Comparison of ENCODE assay signal across 32 cellular contexts in the genomic region with DNA sequence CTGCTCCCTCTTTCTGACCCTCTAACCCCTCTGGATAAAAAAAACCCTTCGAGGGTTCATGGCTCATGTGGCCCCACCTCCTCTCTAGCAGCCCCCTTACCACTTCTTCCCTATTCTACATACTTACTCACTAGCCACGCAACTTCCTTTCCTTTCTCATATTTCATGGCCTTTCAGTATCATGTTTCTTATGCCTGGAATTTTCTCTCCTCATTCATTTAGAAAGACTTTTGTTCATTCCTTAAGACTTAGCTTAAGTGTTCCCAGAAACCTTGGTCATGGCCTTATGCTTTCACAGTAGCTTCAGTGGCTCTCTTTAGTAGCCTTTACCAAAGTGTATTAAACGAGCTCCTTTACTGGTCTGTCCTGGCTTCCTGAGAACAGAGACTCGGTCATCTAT. TPM values are rescaled to one million over a fixed set of nuclear protein-coding genes. Genes with fewer than 3 reads are reported as not detected.
DNase-seq lines count a peak whose midpoint lies in the region; ATAC-seq and TF ChIP-seq lines count a peak whose summit lies in the region.
"Had no signal": no experiment of that assay in that cellular context is flagged by ENCODE, and none has a peak within 500 bp of the region (broad histone marks: within the 10 kb centered on the region; RNA-seq: fewer than 3 reads in every experiment).

No MANE protein-coding gene starts in this region.

- H3K9me3 ChIP-seq in adipocyte (ENCODE audit: control insufficient read depth, low read length): peaks cover 9% of the 10 kb centered on the region
- H3K9me3 ChIP-seq: A549, body of pancreas, pancreas, SJSA1 had no signal

- intact Hi-C loops in Calu3 (cut with micrococcal nuclease; ENCODE audit: unreplicated experiment): loop anchor here (2.0 to 5.0 kb wide), 2 partner anchors 37 to 248 kb away; no protein-coding TSS in a partner anchor

- peak overlapping the region; percentile 17 for H3K27ac Mint-ChIP-seq in Calu3 (ENCODE audit: unreplicated experiment)
- H3K27ac Mint-ChIP-seq: H9, nephron progenitor cell had no signal

- peaks cover 38% of the 10 kb centered on the region for H3K36me3 Mint-ChIP-seq in Calu3 (ENCODE audit: insufficient read depth, unreplicated experiment)

- no peaks in the 10 kb centered on the region for H3K36me3 ChIP-seq in adipocyte (ENCODE audit: control insufficient read depth, insufficient read depth, low read length, severe bottlenecking)
- H3K36me3 ChIP-seq: pancreas, SJSA1 had no signal

- DNase-seq in Calu3 (no peak), Kasumi-1 (lab: John Stamatoyannopoulos, UW) (peak; percentile 68 to 73), adipocyte (ENCODE audit: low read depth) (peak; percentile 44), foreskin fibroblast (peak; percentile 35 to 50), medulla oblongata (ENCODE audit: extremely low spot score) (no peak), G401 (ENCODE audit: low spot score) (no peak)
- no peak for DNase-seq in effector CD4-positive, alpha-beta T cell
- DNase-seq: activated CD4-positive, alpha-beta T cell treated with anti-CD3 and anti-CD28 coated beads, Interleukin-2, amount 50 U/mL, for 48 hours; activated gamma-delta T cell treated with Interleukin-2 at 50 U/mL for 16 hours; activated T-cell treated with anti-CD3 and anti-CD28 coated beads, Interleukin-2, amount 50 U/mL, for 48 hours; AML-193; body of pancreas; CD4-positive, CD25-positive, alpha-beta regulatory T cell; DND-41; dorsolateral prefrontal cortex; H9; left lung; mesenchymal stem cell; NCI-H1048; NCI-H1694; NCI-H2171 treated with DMSO at 0.1 percent for 48 hours; NCI-H510A; nephron progenitor cell; pancreas; RPMI8226; stimulated activated naive CD4-positive, alpha-beta T cell; T-helper 1 cell had no signal

- TF ChIP-seq CTCF in Calu3 (IDR thresholded peaks at IDR 0.05; ENCODE audit: unreplicated experiment) (no peak), foreskin fibroblast (IDR thresholded peaks at IDR 0.05; ENCODE audit: low read depth, low read length) (no peak)

- peaks cover 5% of the 10 kb centered on the region for H3K4me1 ChIP-seq in adipocyte (ENCODE audit: control insufficient read depth, insufficient read depth, low read length)
- H3K4me1 ChIP-seq: SJSA1 had no signal

- peaks cover 6% of the 10 kb centered on the region for H3K9me3 Mint-ChIP-seq in Calu3 (ENCODE audit: low read depth, unreplicated experiment)

- no TSS peak for BruUV-seq in Calu3 (replicated peaks; lab: Mats Ljungman, UMichigan)

- CTCF ChIA-PET in Calu3 (lab: Charles Lee): interaction anchor here (0.6 to 1.8 kb wide), 4 partner anchors 12 to 439 kb away, joined by 3 to 7 read pairs (median 4); a partner anchor contains a TSS

- H3K27me3 Mint-ChIP-seq in Calu3 (ENCODE audit: unreplicated experiment): no peaks in the 10 kb centered on the region
- H3K27me3 Mint-ChIP-seq: CD4-positive, CD25-positive, alpha-beta regulatory T cell had no signal

- peaks cover 86% of the 10 kb centered on the region for H3K4me1 Mint-ChIP-seq in Calu3 (ENCODE audit: low read depth, unreplicated experiment)

- H3K4me3 Mint-ChIP-seq in Calu3 (ENCODE audit: low read depth, unreplicated experiment): peak overlapping the region; percentile 1
- H3K4me3 Mint-ChIP-seq: CD4-positive, CD25-positive, alpha-beta regulatory T cell; H9; nephron progenitor cell had no signal

- no peaks in the 10 kb centered on the region for H3K27me3 ChIP-seq in adipocyte (replicated peaks; ENCODE audit: control insufficient read depth, insufficient read depth, low read length)
- H3K27me3 ChIP-seq: body of pancreas, dorsolateral prefrontal cortex, left lung, pancreas, SJSA1 had no signal

- H3K4me3 ChIP-seq in adipocyte (ENCODE audit: low read length) (no peak overlapping the region), foreskin fibroblast (ENCODE audit: low read depth in 1 of 2, low read length in 2 of 2) (no peak overlapping the region)
- H3K4me3 ChIP-seq: A549, body of pancreas, dorsolateral prefrontal cortex, left lung, pancreas, SJSA1, smooth muscle cell had no signal

- H3K9ac ChIP-seq in adipocyte (ENCODE audit: low read length): no peak overlapping the region

- in situ Hi-C loops in G401 (cut with HindIII; ENCODE audit: low sequenced_read_pairs): no loop called here

- no peak for ATAC-seq in GM21447 (IDR thresholded peaks at IDR 0.05; ENCODE audit: unreplicated experiment)
- ATAC-seq: A549; activated CD4-positive, CD25-positive, alpha-beta regulatory T cell treated with anti-CD3 and anti-CD28 coated beads, Interleukin-2, amount 50 U/mL, for 24 hours; body of pancreas; left lung; pancreas had no signal

RNA-seq across cellular contexts. Expression of a gene that starts 6.1 kb away (rescaled TPM):
- total RNA-seq in Calu3 (2022): 93.5 and 116 TPM in 2 replicates
- total RNA-seq in G401 (2014; rRNA removed; shearing (Covaris generic)): 25.2 and 25.4 TPM in 2 replicates

Comparison
In these comparisons a context has a peak if more than half of its experiments do, and no peak if none do; other contexts are left out.
1. DNase-seq: peak in Kasumi-1 (2 of 2), adipocyte (single experiment) and foreskin fibroblast (2 of 2); none in Calu3 (single experiment), medulla oblongata (single experiment), G401 (single experiment) and effector CD4-positive, alpha-beta T cell (single experiment).